ENCODE assay signal across 21 cellular contexts in genomic region chr12:104094284-104094683, GRCh38. TPM values are rescaled to one million over a fixed set of nuclear protein-coding genes. Genes with fewer than 3 reads are reported as not detected.
DNase-seq lines count a peak whose midpoint lies in the region; ATAC-seq lines count a peak whose summit lies in the region.
"Had no signal": no experiment of that assay in that cellular context is flagged by ENCODE, and none has a peak within 500 bp of the region (broad histone marks: within the 10 kb centered on the region; RNA-seq: fewer than 3 reads in every experiment).

No MANE protein-coding gene starts in this region.

- H2BK15ac ChIP-seq in mesenchymal stem cell (ENCODE audit: low read depth, poor library complexity, severe bottlenecking): no peak overlapping the region

- H3K18ac ChIP-seq in mesenchymal stem cell (ENCODE audit: low read depth in 1 of 2, low read length in 2 of 2): no peak overlapping the region

- peaks cover 10 to 91% of the 10 kb centered on the region in 2 experiments for H3K36me3 ChIP-seq in mesenchymal stem cell (ENCODE audit: control insufficient read depth in 1 of 2, insufficient read depth in 2 of 2, low read depth in 1 of 2, low read length in 2 of 2)

- H3K4ac ChIP-seq in mesenchymal stem cell (ENCODE audit: low read depth in 1 of 2, low read length in 2 of 2): no peak overlapping the region

- no peak overlapping the region for H3K23ac ChIP-seq in mesenchymal stem cell (ENCODE audit: low read length in 2 of 2)

- no peak overlapping the region for H3K9ac ChIP-seq in mesenchymal stem cell (ENCODE audit: low read length)
- H3K9ac ChIP-seq: GM23248 had no signal

- no CpG with 5 or more reads among the region's 3 CpGs for WGBS in mesenchymal stem cell

- H3K14ac ChIP-seq in mesenchymal stem cell (ENCODE audit: low read length in 2 of 2): no peak overlapping the region

- no peak overlapping the region for H3K27ac ChIP-seq in mesenchymal stem cell (ENCODE audit: low read length, poor library complexity, severe bottlenecking)
- H3K27ac ChIP-seq: GM23248, PC-9, RWPE1 had no signal

- H4K91ac ChIP-seq in mesenchymal stem cell (ENCODE audit: low read length): no peak overlapping the region

- no peak overlapping the region for H4K8ac ChIP-seq in mesenchymal stem cell (ENCODE audit: low read length)

- no peaks in the 10 kb centered on the region for H3K9me3 Mint-ChIP-seq in activated T-helper 17 cell treated with anti-CD3 and anti-CD28 coated beads, Interleukin-2, amount 50 U/mL, for 72 hours
- no peaks in the 10 kb centered on the region for H3K9me3 Mint-ChIP-seq in central memory CD8-positive, alpha-beta T cell
- H3K9me3 Mint-ChIP-seq: CD14-positive monocyte had no signal

- H3K4me1 ChIP-seq in mesenchymal stem cell (ENCODE audit: control insufficient read depth, insufficient read depth, low read depth, low read length): no peaks in the 10 kb centered on the region

- no peaks in the 10 kb centered on the region for H3K9me3 ChIP-seq in mesenchymal stem cell (ENCODE audit: control insufficient read depth, low read length)

- no peak overlapping the region for H3K4me3 Mint-ChIP-seq in activated T-helper 17 cell treated with anti-CD3 and anti-CD28 coated beads, Interleukin-2, amount 50 U/mL, for 72 hours
- no peak overlapping the region for H3K4me3 Mint-ChIP-seq in central memory CD8-positive, alpha-beta T cell
- H3K4me3 Mint-ChIP-seq: CD14-positive monocyte had no signal

- no peak for ATAC-seq in activated T-helper 17 cell treated with anti-CD3 and anti-CD28 coated beads, Interleukin-2, amount 50 U/mL, for 72 hours (replicated peaks)
- no peak for ATAC-seq in central memory CD8-positive, alpha-beta T cell (replicated peaks; ENCODE audit: extremely low read depth, poor library complexity, severe bottlenecking)
- ATAC-seq in HG03135 (IDR thresholded peaks at IDR 0.05; ENCODE audit: unreplicated experiment): no peak
- no peak for ATAC-seq in GM18909 (IDR thresholded peaks at IDR 0.05; ENCODE audit: poor library complexity, unreplicated experiment)
- ATAC-seq: HCT116, K562 had no signal

- DNase-seq in EL (peak; percentile 34), mesenchymal stem cell (peak; percentile 49)
- no peak for DNase-seq in central memory CD8-positive, alpha-beta T cell (ENCODE audit: low spot score in 2 of 2)
- no peak for DNase-seq in effector CD4-positive, alpha-beta T cell
- DNase-seq in stimulated activated CD4-positive, alpha-beta T cell treated with anti-CD3 and anti-CD28 coated beads, Interleukin-2, amount 100 ng/mL, for 24 hours: no peak
- DNase-seq: DND-41, GF-D8, GM23248, NCI-H1105, NCI-H1694, NCI-H2081 treated with DMSO at 0.1 percent for 48 hours, NCI-H510A, NCI-H82, PC-9 had no signal

- no peak overlapping the region for H2AFZ ChIP-seq in mesenchymal stem cell (ENCODE audit: low read depth, low read length)
- H2AFZ ChIP-seq: GM23248, PC-9 had no signal

- no peaks in the 10 kb centered on the region for H3K27me3 ChIP-seq in mesenchymal stem cell (ENCODE audit: control insufficient read depth in 1 of 2, insufficient read depth in 1 of 2, low read length in 2 of 2)

- H2BK120ac ChIP-seq in mesenchymal stem cell (ENCODE audit: low read depth, low read length): no peak overlapping the region

- peaks cover 76% of the 10 kb centered on the region for H3K36me3 Mint-ChIP-seq in activated T-helper 17 cell treated with anti-CD3 and anti-CD28 coated beads, Interleukin-2, amount 50 U/mL, for 72 hours (ENCODE audit: low read depth)
- peaks cover 45% of the 10 kb centered on the region for H3K36me3 Mint-ChIP-seq in central memory CD8-positive, alpha-beta T cell (ENCODE audit: insufficient read depth)

- no peak overlapping the region for H2AK5ac ChIP-seq in mesenchymal stem cell (ENCODE audit: low read length, severe bottlenecking)

- peaks cover 11% of the 10 kb centered on the region for H3K4me1 Mint-ChIP-seq in activated T-helper 17 cell treated with anti-CD3 and anti-CD28 coated beads, Interleukin-2, amount 50 U/mL, for 72 hours
- peaks cover 6% of the 10 kb centered on the region for H3K4me1 Mint-ChIP-seq in central memory CD8-positive, alpha-beta T cell
- H3K4me1 Mint-ChIP-seq: CD14-positive monocyte had no signal

- H3K4me3 ChIP-seq in mesenchymal stem cell (ENCODE audit: insufficient read depth in 1 of 2, low read depth in 1 of 2, low read length in 2 of 2): no peak overlapping the region
- H3K4me3 ChIP-seq: GM23248, K562, PC-9 had no signal

- no peak overlapping the region for H2BK12ac ChIP-seq in mesenchymal stem cell (ENCODE audit: low read length in 2 of 2)

- no peak overlapping the region for H2BK5ac ChIP-seq in mesenchymal stem cell (ENCODE audit: low read depth, low read length, poor library complexity, severe bottlenecking)

- H3K27ac Mint-ChIP-seq in activated T-helper 17 cell treated with anti-CD3 and anti-CD28 coated beads, Interleukin-2, amount 50 U/mL, for 72 hours: peak overlapping the region; percentile 17
- H3K27ac Mint-ChIP-seq in central memory CD8-positive, alpha-beta T cell (ENCODE audit: low read depth): peak overlapping the region; percentile 3
- H3K27ac Mint-ChIP-seq: CD14-positive monocyte had no signal

- peaks cover 2% of the 10 kb centered on the region for H3K79me1 ChIP-seq in mesenchymal stem cell (replicated peaks; ENCODE audit: low read length, poor library complexity, severe bottlenecking)

- H3K27me3 Mint-ChIP-seq in activated T-helper 17 cell treated with anti-CD3 and anti-CD28 coated beads, Interleukin-2, amount 50 U/mL, for 72 hours: no peaks in the 10 kb centered on the region
- H3K27me3 Mint-ChIP-seq in central memory CD8-positive, alpha-beta T cell: no peaks in the 10 kb centered on the region

- H3K4me2 ChIP-seq in mesenchymal stem cell (ENCODE audit: low read length, poor library complexity, severe bottlenecking): no peak overlapping the region
- H3K4me2 ChIP-seq: PC-9 had no signal

RNA-seq across cellular contexts. Expression of gene HCFC2, which starts 30.0 kb away (rescaled TPM):
- 10 to 100 TPM in 1 of 2 donors, 1 to 10 TPM in 1; 9.2 to 11.7 TPM for total RNA-seq in activated T-helper 17 cell treated with anti-CD3 and anti-CD28 coated beads, Interleukin-2, amount 50 U/mL, for 72 hours
- 8.6 TPM for polyA plus RNA-seq in mesenchymal stem cell (2013, experiment 1 of 2)
- polyA plus RNA-seq in mesenchymal stem cell (2013, experiment 2 of 2): 8.8 TPM

RNA-seq across cellular contexts. Expression of gene NFYB, which starts 43.7 kb away (rescaled TPM):
- 10 to 100 TPM in 1 of 2 donors, 1 to 10 TPM in 1; 8.9 to 15.1 TPM for total RNA-seq in activated T-helper 17 cell treated with anti-CD3 and anti-CD28 coated beads, Interleukin-2, amount 50 U/mL, for 72 hours
- polyA plus RNA-seq in mesenchymal stem cell (2013, experiment 1 of 2): 11.7 TPM
- polyA plus RNA-seq in mesenchymal stem cell (2013, experiment 2 of 2): 10.7 TPM

RNA-seq across cellular contexts. Expression of gene GLT8D2, which starts 44.3 kb away (rescaled TPM):
- total RNA-seq in activated T-helper 17 cell treated with anti-CD3 and anti-CD28 coated beads, Interleukin-2, amount 50 U/mL, for 72 hours: under 1 TPM in 1 of 2 donors, not detected in 1; 0.58 TPM
- polyA plus RNA-seq in mesenchymal stem cell (2013, experiment 1 of 2): 75.0 TPM
- polyA plus RNA-seq in mesenchymal stem cell (2013, experiment 2 of 2): 77.1 TPM
- polyA plus RNA-seq: CD14-positive monocyte had no signal

Comparison
In these comparisons a context has a peak if more than half of its experiments do, and no peak if none do; other contexts are left out.
1. DNase-seq: peak in EL (single experiment) and mesenchymal stem cell (single experiment); none in central memory CD8-positive, alpha-beta T cell (0 of 2), effector CD4-positive, alpha-beta T cell (single experiment) and stimulated activated CD4-positive, alpha-beta T cell treated with anti-CD3 and anti-CD28 coated beads, Interleukin-2, amount 100 ng/mL, for 24 hours (0 of 2).